8 cellular contexts compared by ENCODE assay signal in the genomic region with DNA sequence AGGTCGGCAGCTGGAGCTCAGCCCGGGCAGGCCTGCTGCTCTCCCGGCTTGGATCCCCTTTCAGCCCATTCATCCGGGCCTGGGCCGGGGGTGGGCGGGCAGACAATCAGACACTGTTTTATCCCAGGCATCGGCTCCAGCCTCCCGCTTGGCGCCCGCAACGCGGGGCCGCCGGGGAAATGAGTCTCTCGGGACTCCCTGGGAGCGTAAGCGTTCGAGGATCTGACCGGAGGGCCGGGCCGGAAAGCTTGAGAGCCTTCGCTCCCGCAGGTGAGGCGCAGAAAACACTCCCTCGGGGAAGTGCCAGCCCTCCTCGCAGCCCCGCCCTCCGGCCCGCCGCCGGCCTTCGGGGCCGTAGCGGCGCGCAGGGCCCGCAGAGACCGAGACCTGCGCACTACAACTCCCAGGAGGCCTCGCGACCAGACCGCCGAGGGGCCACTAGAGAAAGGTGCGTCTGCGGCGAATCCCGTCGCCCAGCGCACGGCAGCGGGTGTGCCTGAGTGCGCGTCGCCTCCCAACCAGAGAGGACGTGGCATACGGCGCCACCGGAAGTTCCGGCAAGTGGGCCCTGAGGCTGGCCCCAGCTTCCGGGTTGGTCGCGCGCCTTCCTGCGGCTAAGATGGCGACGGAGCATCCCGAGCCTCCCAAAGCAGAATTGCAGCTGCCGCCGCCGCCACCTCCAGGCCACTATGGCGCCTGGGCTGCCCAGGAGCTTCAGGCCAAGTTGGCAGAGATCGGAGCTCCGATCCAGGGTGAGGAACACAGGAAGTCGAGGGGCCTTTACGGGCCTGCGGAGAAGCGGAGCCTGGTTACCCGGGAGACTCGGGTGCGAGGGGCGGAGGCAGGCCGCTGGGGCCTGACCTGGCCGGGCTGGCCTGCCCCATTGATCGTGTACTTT.
DNase-seq lines count a peak whose midpoint lies in the region; ATAC-seq and TF ChIP-seq lines count a peak whose summit lies in the region.

SF3B2 (plus strand) TSS at position 599 of the 898 bp plus-strand sequence; CDS start at position 620, 21 bp downstream.

- DNase-seq in AG09309 (ENCODE audit: low read depth) (peak; percentile 91), NCI-H345 treated with DMSO at 0.1 percent for 48 hours (lab: John Stamatoyannopoulos, UW; ENCODE audit: unreplicated experiment) (peak; percentile 93), islet precursor cell (peak; percentile 100)
- peak; percentile 92 to 94 (median 94) for DNase-seq in activated CD4-positive, CD25-positive, alpha-beta regulatory T cell (lab: John Stamatoyannopoulos, UW)
- peak; percentile 96 for DNase-seq in central memory CD4-positive, alpha-beta T cell
- peak; percentile 90 to 96 (median 95) for DNase-seq in stimulated activated CD4-positive, alpha-beta T cell treated with anti-CD3 and anti-CD28 coated beads, Interleukin-12 subunit alpha, Interleukin-12 subunit beta, amount 100 ng/mL, for 48 hours (ENCODE audit: low read depth in 2 of 3, low spot score in 1 of 3)

- TF ChIP-seq CTCF in AG09309 (IDR thresholded peaks at IDR 0.05; ENCODE audit: control insufficient read depth, insufficient read depth, low read depth, low read length, missing control alignments): no peak

- peak within 1 kb of the TSS; percentile 79 for H3K4me3 ChIP-seq in AG09309 (ENCODE audit: control insufficient read depth, low read depth, low read length)

- ATAC-seq in GM19023 (IDR thresholded peaks at IDR 0.05; ENCODE audit: unreplicated experiment): peak; percentile 94
- peak; percentile 98 for ATAC-seq in HG03280 (IDR thresholded peaks at IDR 0.05; ENCODE audit: unreplicated experiment)

Comparison
In these comparisons a context has a peak if more than half of its experiments do, and no peak if none do; other contexts are left out.
1. Peak in every context shown above with its lines: DNase-seq, ATAC-seq and H3K4me3 ChIP-seq.